In genomic region chr6:41896280-41896679, GRCh38 we compare ENCODE assay signal across 1 cellular context.
A peak's percentile ranks its signal among the peaks of the same experiment; 100 is the strongest.
TF ChIP-seq lines count a peak whose summit lies in the region.

No MANE protein-coding gene starts in this region.

TF ChIP-seq in K562, 482 proteins besides CTCF, POLR2A, EP300 and RAD21:
- TF ChIP-seq GATAD2A (IDR thresholded peaks at IDR 0.05) (no peak), MYC (IDR thresholded peaks at IDR 0.05; ENCODE audit: low read depth, low read length) (no peak), MYC (CRISPR knock-in tag; IDR thresholded peaks at IDR 0.05; ENCODE audit: borderline replicate concordance, low read depth) (no peak), SUPT5H (IDR thresholded peaks at IDR 0.05) (no peak), SPI1 (IDR thresholded peaks at IDR 0.05; ENCODE audit: borderline replicate concordance, low read depth, low read length) (peak; percentile 44; the same call in 1 of the 2 replicates), NCOA1 (IDR thresholded peaks at IDR 0.05; ENCODE audit: low read depth) (no peak), NONO (IDR thresholded peaks at IDR 0.05; ENCODE audit: low read depth in 2 of 2, low read length in 1 of 2) (no peak), ZNF316 (IDR thresholded peaks at IDR 0.05) (peak; percentile 46; the same call in 1 of the 2 replicates), ZNF830 (CRISPR knock-in tag; IDR thresholded peaks at IDR 0.05) (no peak), HSF4 (CRISPR knock-in tag; IDR thresholded peaks at IDR 0.05; ENCODE audit: borderline replicate concordance) (no peak), MECOM (CRISPR knock-in tag; IDR thresholded peaks at IDR 0.05) (0 out of 2 replicates have a peak, but pooled peaks have one; percentile 23), JUND (IDR thresholded peaks at IDR 0.05; ENCODE audit: borderline replicate concordance, low read depth, low read length) (no peak), JUND (tag; IDR thresholded peaks at IDR 0.05; ENCODE audit: borderline replicate concordance, low read depth, low read length) (no peak), CEBPG (CRISPR knock-in tag; IDR thresholded peaks at IDR 0.05) (no peak), CEBPG (tag; conservative IDR thresholded peaks at IDR 0.05 in 1 of 2, IDR thresholded peaks at IDR 0.05 in 1 of 2) (0 out of 4 replicates have a peak, but pooled peaks of 1 of the 2 experiments have one; percentile 35)
- TF ChIP-seq, protein P1, sequence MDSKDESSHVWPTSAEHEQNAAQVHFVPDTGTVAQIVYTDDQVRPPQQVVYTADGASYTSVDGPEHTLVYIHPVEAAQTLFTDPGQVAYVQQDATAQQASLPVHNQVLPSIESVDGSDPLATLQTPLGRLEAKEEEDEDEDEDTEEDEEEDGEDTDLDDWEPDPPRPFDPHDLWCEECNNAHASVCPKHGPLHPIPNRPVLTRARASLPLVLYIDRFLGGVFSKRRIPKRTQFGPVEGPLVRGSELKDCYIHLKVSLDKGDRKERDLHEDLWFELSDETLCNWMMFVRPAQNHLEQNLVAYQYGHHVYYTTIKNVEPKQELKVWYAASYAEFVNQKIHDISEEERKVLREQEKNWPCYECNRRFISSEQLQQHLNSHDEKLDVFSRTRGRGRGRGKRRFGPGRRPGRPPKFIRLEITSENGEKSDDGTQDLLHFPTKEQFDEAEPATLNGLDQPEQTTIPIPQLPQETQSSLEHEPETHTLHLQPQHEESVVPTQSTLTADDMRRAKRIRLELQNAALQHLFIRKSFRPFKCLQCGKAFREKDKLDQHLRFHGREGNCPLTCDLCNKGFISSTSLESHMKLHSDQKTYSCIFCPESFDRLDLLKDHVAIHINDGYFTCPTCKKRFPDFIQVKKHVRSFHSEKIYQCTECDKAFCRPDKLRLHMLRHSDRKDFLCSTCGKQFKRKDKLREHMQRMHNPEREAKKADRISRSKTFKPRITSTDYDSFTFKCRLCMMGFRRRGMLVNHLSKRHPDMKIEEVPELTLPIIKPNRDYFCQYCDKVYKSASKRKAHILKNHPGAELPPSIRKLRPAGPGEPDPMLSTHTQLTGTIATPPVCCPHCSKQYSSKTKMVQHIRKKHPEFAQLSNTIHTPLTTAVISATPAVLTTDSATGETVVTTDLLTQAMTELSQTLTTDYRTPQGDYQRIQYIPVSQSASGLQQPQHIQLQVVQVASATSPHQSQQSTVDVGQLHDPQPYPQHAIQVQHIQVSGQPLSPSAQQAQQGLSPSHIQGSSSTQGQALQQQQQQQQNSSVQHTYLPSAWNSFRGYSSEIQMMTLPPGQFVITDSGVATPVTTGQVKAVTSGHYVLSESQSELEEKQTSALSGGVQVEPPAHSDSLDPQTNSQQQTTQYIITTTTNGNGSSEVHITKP (IDR thresholded peaks at IDR 0.05; ENCODE audit: partially characterized antibody) = peak; percentile 10
- TF ChIP-seq, protein P2, sequence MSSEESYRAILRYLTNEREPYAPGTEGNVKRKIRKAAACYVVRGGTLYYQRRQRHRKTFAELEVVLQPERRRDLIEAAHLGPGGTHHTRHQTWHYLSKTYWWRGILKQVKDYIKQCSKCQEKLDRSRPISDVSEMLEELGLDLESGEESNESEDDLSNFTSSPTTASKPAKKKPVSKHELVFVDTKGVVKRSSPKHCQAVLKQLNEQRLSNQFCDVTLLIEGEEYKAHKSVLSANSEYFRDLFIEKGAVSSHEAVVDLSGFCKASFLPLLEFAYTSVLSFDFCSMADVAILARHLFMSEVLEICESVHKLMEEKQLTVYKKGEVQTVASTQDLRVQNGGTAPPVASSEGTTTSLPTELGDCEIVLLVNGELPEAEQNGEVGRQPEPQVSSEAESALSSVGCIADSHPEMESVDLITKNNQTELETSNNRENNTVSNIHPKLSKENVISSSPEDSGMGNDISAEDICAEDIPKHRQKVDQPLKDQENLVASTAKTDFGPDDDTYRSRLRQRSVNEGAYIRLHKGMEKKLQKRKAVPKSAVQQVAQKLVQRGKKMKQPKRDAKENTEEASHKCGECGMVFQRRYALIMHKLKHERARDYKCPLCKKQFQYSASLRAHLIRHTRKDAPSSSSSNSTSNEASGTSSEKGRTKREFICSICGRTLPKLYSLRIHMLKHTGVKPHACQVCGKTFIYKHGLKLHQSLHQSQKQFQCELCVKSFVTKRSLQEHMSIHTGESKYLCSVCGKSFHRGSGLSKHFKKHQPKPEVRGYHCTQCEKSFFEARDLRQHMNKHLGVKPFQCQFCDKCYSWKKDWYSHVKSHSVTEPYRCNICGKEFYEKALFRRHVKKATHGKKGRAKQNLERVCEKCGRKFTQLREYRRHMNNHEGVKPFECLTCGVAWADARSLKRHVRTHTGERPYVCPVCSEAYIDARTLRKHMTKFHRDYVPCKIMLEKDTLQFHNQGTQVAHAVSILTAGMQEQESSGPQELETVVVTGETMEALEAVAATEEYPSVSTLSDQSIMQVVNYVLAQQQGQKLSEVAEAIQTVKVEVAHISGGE (CRISPR knock-in tag; IDR thresholded peaks at IDR 0.05) = no peak
- TF ChIP-seq, protein P3, sequence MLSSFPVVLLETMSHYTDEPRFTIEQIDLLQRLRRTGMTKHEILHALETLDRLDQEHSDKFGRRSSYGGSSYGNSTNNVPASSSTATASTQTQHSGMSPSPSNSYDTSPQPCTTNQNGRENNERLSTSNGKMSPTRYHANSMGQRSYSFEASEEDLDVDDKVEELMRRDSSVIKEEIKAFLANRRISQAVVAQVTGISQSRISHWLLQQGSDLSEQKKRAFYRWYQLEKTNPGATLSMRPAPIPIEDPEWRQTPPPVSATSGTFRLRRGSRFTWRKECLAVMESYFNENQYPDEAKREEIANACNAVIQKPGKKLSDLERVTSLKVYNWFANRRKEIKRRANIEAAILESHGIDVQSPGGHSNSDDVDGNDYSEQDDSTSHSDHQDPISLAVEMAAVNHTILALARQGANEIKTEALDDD (IDR thresholded peaks at IDR 0.05) = peak; percentile 2; the same call in 1 of the 2 replicates
- TF ChIP-seq, protein P4, sequence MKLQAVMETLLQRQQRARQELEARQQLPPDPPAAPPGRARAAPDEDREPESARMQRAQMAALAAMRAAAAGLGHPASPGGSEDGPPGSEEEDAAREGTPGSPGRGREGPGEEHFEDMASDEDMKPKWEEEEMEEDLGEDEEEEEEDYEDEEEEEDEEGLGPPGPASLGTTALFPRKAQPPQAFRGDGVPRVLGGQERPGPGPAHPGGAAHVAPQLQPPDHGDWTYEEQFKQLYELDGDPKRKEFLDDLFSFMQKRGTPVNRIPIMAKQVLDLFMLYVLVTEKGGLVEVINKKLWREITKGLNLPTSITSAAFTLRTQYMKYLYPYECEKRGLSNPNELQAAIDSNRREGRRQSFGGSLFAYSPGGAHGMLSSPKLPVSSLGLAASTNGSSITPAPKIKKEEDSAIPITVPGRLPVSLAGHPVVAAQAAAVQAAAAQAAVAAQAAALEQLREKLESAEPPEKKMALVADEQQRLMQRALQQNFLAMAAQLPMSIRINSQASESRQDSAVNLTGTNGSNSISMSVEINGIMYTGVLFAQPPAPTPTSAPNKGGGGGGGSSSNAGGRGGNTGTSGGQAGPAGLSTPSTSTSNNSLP (IDR thresholded peaks at IDR 0.05; ENCODE audit: borderline replicate concordance, low read depth, low read length) = 0 out of 2 replicates have a peak, but pooled peaks have one; percentile 2
